Comparison of ENCODE assay signal across 6 cellular contexts in genomic region chr2:138021154-138021553, GRCh38. TPM values are rescaled to one million over a fixed set of nuclear protein-coding genes. Genes with fewer than 3 reads are reported as not detected.
"Had no signal": no experiment of that assay in that cellular context is flagged by ENCODE, and none has a peak within 500 bp of the region (broad histone marks: within the 10 kb centered on the region; RNA-seq: fewer than 3 reads in every experiment).

No MANE protein-coding gene starts in this region.

- DNase-seq: IMR-90, KBM-7 had no signal

- H3K4me3 ChIP-seq: K562 had no signal

- H3K27ac ChIP-seq: HL-60 had no signal

RNA-seq across cellular contexts. Expression of gene HNMT, which starts 56.9 kb away (rescaled TPM):
- total RNA-seq: HT1080 had no signal
- polyA plus RNA-seq: IgD-negative memory B cell had no signal
